ENCODE assay signal across 8 cellular contexts in the genomic region with DNA sequence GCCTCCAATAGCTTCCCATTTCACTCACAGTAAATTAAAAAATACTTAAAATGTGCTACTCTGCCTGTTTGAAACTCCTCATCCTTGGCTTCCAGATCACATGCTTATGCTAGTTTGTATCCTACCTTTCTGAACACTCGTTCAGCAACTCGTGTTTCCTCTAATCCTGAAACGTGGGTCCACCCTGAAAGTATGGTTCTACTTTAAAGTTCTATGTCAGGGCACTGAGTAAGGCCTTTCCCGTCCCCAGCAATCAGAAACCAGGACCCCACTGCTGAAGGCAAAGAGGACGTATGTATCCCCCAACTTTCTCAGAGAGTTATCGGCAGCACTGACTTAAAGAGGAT. TPM values are rescaled to one million over a fixed set of nuclear protein-coding genes. Genes with fewer than 3 reads are reported as not detected.
A peak's percentile ranks its signal among the peaks of the same experiment; 100 is the strongest.
DNase-seq lines count a peak whose midpoint lies in the region; ATAC-seq and TF ChIP-seq lines count a peak whose summit lies in the region.

No MANE protein-coding gene starts in this region.

- H3K36me3 ChIP-seq in MG63 (peaks cover 19% of the 10 kb centered on the region), muscle layer of duodenum (ENCODE audit: control insufficient read depth in 1 of 2, insufficient read depth in 2 of 2, low read length in 2 of 2) (peaks cover 5 to 10% of the 10 kb centered on the region in 2 donors)

- TF ChIP-seq CTCF in coronary artery (IDR thresholded peaks at IDR 0.05) (no peak), GM10266 (IDR thresholded peaks at IDR 0.05; ENCODE audit: control insufficient read depth, insufficient read depth, low read depth, missing control alignments) (no peak)

- ATAC-seq in HG03025 (IDR thresholded peaks at IDR 0.05; ENCODE audit: low FRiP score, unreplicated experiment) = no peak

- DNase-seq in GM03348 (ENCODE audit: low spot score) (peak; percentile 13), MG63 (no peak), coronary artery (ENCODE audit: low spot score) (no peak), GM10266 (ENCODE audit: extremely low spot score) (no peak), activated gamma-delta T cell treated with Interleukin-2 at 50 U/mL for 16 hours (no peak), DMS79 treated with DMSO at 0.1 percent for 48 hours (lab: John Stamatoyannopoulos, UW) (no peak)

- peak overlapping the region; percentile 76 for H3K4me3 ChIP-seq in MG63
- H3K4me3 ChIP-seq in coronary artery = peak overlapping the region; percentile 92
- H3K4me3 ChIP-seq in muscle layer of duodenum (ENCODE audit: low read depth in 1 of 2, low read length in 2 of 2) = peak overlapping the region; percentile 97 to 99

- peaks cover 0 to 24% of the 10 kb centered on the region in 2 donors for H3K4me1 ChIP-seq in muscle layer of duodenum (ENCODE audit: control insufficient read depth in 1 of 2, insufficient read depth in 2 of 2, low read length in 2 of 2)

- H3K27me3 ChIP-seq in MG63 (no peaks in the 10 kb centered on the region), muscle layer of duodenum (ENCODE audit: low read depth, low read length) (no peaks in the 10 kb centered on the region)

- no peaks in the 10 kb centered on the region for H3K9me3 ChIP-seq in MG63
- no peaks in the 10 kb centered on the region for H3K9me3 ChIP-seq in muscle layer of duodenum (ENCODE audit: control insufficient read depth in 1 of 2, low read length in 2 of 2)

- peak overlapping the region; percentile 49 to 89 for H3K27ac ChIP-seq in coronary artery
- H3K27ac ChIP-seq in muscle layer of duodenum (ENCODE audit: low read length) = peak overlapping the region; percentile 94

RNA-seq across cellular contexts. Expression of a gene that starts 0.4 kb away (rescaled TPM):
- 81.1 and 152 TPM in 2 replicates for total RNA-seq in MG63 (2014; rRNA removed; shearing (Covaris generic); ENCODE audit: low replicate concordance)

RNA-seq across cellular contexts. Expression of a gene that starts 13.6 kb away (rescaled TPM):
- 0.03 TPM in 1 of 2 replicates, not detected in the other for total RNA-seq in MG63 (2014; rRNA removed; shearing (Covaris generic); ENCODE audit: low replicate concordance)
